In genomic region chr4:122652379-122652778, GRCh38 we compare ENCODE assay signal across 9 cellular contexts. TPM values are rescaled to one million over a fixed set of nuclear protein-coding genes. Genes with fewer than 3 reads are reported as not detected.
A peak's percentile ranks its signal among the peaks of the same experiment; 100 is the strongest.
DNase-seq lines count a peak whose midpoint lies in the region; ATAC-seq and TF ChIP-seq lines count a peak whose summit lies in the region.
"Had no signal": no experiment of that assay in that cellular context is flagged by ENCODE, and none has a peak within 500 bp of the region (broad histone marks: within the 10 kb centered on the region; RNA-seq: fewer than 3 reads in every experiment).

No MANE protein-coding gene starts in this region.

- DNase-seq in EH (ENCODE audit: low read depth) (peak; percentile 69), fibroblast of the aortic adventitia (ENCODE audit: low read depth) (peak; percentile 88)
- peak; percentile 67 for DNase-seq in activated CD4-positive, alpha-beta T cell treated with anti-CD3 and anti-CD28 coated beads, Interleukin-2, amount 10 ng/mL, durations not matched to agents 7 days and 5 days
- peak; percentile 60 for DNase-seq in stimulated activated CD4-positive, alpha-beta T cell treated with anti-CD3 and anti-CD28 coated beads, Interleukin-1b, Interleukin-23, amount 100 ng/mL, for 48 hours

- CTCF ChIA-PET in activated CD4-positive, alpha-beta T cell treated with anti-CD3 and anti-CD28 coated beads, Interleukin-2, amount 10 ng/mL, durations not matched to agents 7 days and 5 days (lab: Charles Lee) = no interaction called here

- ATAC-seq in HG03520 (IDR thresholded peaks at IDR 0.05; ENCODE audit: unreplicated experiment) (no peak), GM21390 (IDR thresholded peaks at IDR 0.05; ENCODE audit: unreplicated experiment) (no peak), GM18858 (IDR thresholded peaks at IDR 0.05; ENCODE audit: unreplicated experiment) (no peak)

- TF ChIP-seq CTCF in fibroblast of the aortic adventitia (IDR thresholded peaks at IDR 0.05; ENCODE audit: insufficient read depth, low read length) = peak; percentile 85

- H3K36me3 Mint-ChIP-seq in activated CD4-positive, alpha-beta T cell treated with anti-CD3 and anti-CD28 coated beads, Interleukin-2, amount 10 ng/mL, durations not matched to agents 7 days and 5 days (ENCODE audit: low read depth) = peaks cover 5% of the 10 kb centered on the region

- H3K4me1 Mint-ChIP-seq in activated CD4-positive, alpha-beta T cell treated with anti-CD3 and anti-CD28 coated beads, Interleukin-2, amount 10 ng/mL, durations not matched to agents 7 days and 5 days = peaks cover 7% of the 10 kb centered on the region

- no peaks in the 10 kb centered on the region for H3K27me3 Mint-ChIP-seq in activated CD4-positive, alpha-beta T cell treated with anti-CD3 and anti-CD28 coated beads, Interleukin-2, amount 10 ng/mL, durations not matched to agents 7 days and 5 days

- TF ChIP-seq RAD21 in Ishikawa (IDR thresholded peaks at IDR 0.05; ENCODE audit: low read depth) = peak; percentile 50

- H3K4me3 Mint-ChIP-seq in activated CD4-positive, alpha-beta T cell treated with anti-CD3 and anti-CD28 coated beads, Interleukin-2, amount 10 ng/mL, durations not matched to agents 7 days and 5 days = no peak overlapping the region
- H3K4me3 Mint-ChIP-seq: T-helper 1 cell treated with Interleukin-12 subunit alpha and Interleukin-12 subunit beta and Interleukin-4 antibody, amounts not matched to agents 30 μg/mL and 1 μg/mL, for 36 hours had no signal

- no peak for TF ChIP-seq EP300 in Ishikawa (IDR thresholded peaks at IDR 0.05; ENCODE audit: borderline replicate concordance)

- peaks cover 9% of the 10 kb centered on the region for H3K9me3 Mint-ChIP-seq in activated CD4-positive, alpha-beta T cell treated with anti-CD3 and anti-CD28 coated beads, Interleukin-2, amount 10 ng/mL, durations not matched to agents 7 days and 5 days

- no peak overlapping the region for H3K27ac Mint-ChIP-seq in activated CD4-positive, alpha-beta T cell treated with anti-CD3 and anti-CD28 coated beads, Interleukin-2, amount 10 ng/mL, durations not matched to agents 7 days and 5 days
- H3K27ac Mint-ChIP-seq: T-helper 1 cell treated with Interleukin-12 subunit alpha and Interleukin-12 subunit beta and Interleukin-4 antibody, amounts not matched to agents 30 μg/mL and 1 μg/mL, for 36 hours had no signal

- no peak overlapping the region for H3K4me3 ChIP-seq in fibroblast of the aortic adventitia (ENCODE audit: low read depth, low read length)

- POLR2A ChIA-PET in activated CD4-positive, alpha-beta T cell treated with anti-CD3 and anti-CD28 coated beads, Interleukin-2, amount 10 ng/mL, durations not matched to agents 7 days and 5 days (lab: Charles Lee) = no interaction called here

TF ChIP-seq in Ishikawa, 13 proteins besides CTCF, POLR2A, EP300 and RAD21:
- TF ChIP-seq TCF12 (IDR thresholded peaks at IDR 0.05; ENCODE audit: low read depth) (no peak), FOXM1 (IDR thresholded peaks at IDR 0.05; ENCODE audit: borderline replicate concordance, low read depth) (no peak), REST (IDR thresholded peaks at IDR 0.05; ENCODE audit: low read depth) (no peak), NFIC (IDR thresholded peaks at IDR 0.05) (no peak), YY1 (IDR thresholded peaks at IDR 0.05; ENCODE audit: low read depth) (no peak), TAF1 (IDR thresholded peaks at IDR 0.05; ENCODE audit: low read depth) (no peak), CREB1 (IDR thresholded peaks at IDR 0.05; ENCODE audit: low read depth) (no peak), USF1 (IDR thresholded peaks at IDR 0.05) (no peak), MAX (IDR thresholded peaks at IDR 0.05) (no peak), CEBPB (IDR thresholded peaks at IDR 0.05) (no peak), EGR1 (IDR thresholded peaks at IDR 0.05) (no peak), TEAD4 (IDR thresholded peaks at IDR 0.05) (no peak), ZBTB7A (IDR thresholded peaks at IDR 0.05; ENCODE audit: low read depth) (no peak)
TF ChIP-seq in Ishikawa: peak in this region for 0.

RNA-seq across cellular contexts. Expression of gene IL21, which starts 31.5 kb away (rescaled TPM):
- total RNA-seq in activated CD4-positive, alpha-beta T cell treated with anti-CD3 and anti-CD28 coated beads, Interleukin-2, amount 10 ng/mL, durations not matched to agents 7 days and 5 days = 1 to 10 TPM in 1 of 2 experiments, under 1 TPM in 1; 0.69 to 1.0 TPM
- not detected in 2 replicates for total RNA-seq in fibroblast of the aortic adventitia (ENCODE audit: low replicate concordance)
